ENCODE assay signal across 17 cellular contexts in the genomic region with DNA sequence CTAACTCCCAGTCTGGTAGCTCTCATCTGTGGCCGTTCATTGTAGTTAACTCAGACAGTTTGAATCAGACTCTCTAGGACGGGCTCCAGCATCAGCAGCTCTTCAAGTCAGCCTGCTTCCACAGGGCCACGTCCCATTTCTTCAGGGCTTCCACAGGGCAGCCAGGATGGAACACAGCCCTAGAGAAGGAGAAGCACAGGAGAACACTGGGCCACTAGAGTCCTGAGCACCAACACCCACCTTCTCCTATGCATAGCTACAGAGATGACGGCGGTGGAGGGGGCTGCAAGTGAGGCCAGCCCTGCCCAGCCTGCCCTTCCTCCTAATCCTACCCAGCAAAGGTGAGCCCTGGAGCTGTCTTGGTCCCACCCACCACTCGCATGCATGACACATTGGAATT. TPM values are rescaled to one million over a fixed set of nuclear protein-coding genes. Genes with fewer than 3 reads are reported as not detected.
DNase-seq lines count a peak whose midpoint lies in the region; ATAC-seq and TF ChIP-seq lines count a peak whose summit lies in the region.
"Had no signal": no experiment of that assay in that cellular context is flagged by ENCODE, and none has a peak within 500 bp of the region (broad histone marks: within the 10 kb centered on the region; RNA-seq: fewer than 3 reads in every experiment).

No MANE protein-coding gene starts in this region.

- H3K4me1 Mint-ChIP-seq in neural crest cell, result peaks cover 19% of the 10 kb centered on the region

- ATAC-seq in upper lobe of right lung (no peak), psoas muscle (no peak)
- ATAC-seq: GM23338, HepG2 had no signal

- POLR2A ChIA-PET in GM10248 (lab: Yijun Ruan, JAX), result interaction anchor here (0.6 kb wide), 1 partner anchor 108 kb away, joined by 6 read pairs; no protein-coding TSS in a partner anchor

- H3K4me3 ChIP-seq in upper lobe of right lung (no peak overlapping the region), psoas muscle (no peak overlapping the region)
- H3K4me3 ChIP-seq: GM23338 had no signal

- intact Hi-C loops in upper lobe of right lung (cut with DNase I) (no loop called here), psoas muscle (cut with DNase I) (no loop called here)

- TF ChIP-seq CTCF in GM10248 (IDR thresholded peaks at IDR 0.05; ENCODE audit: control extremely low read depth, extremely low read depth, low read depth, missing control alignments), result no peak
- TF ChIP-seq CTCF in neural crest cell (conservative IDR thresholded peaks at IDR 0.05), result no peak
- TF ChIP-seq CTCF in upper lobe of right lung (IDR thresholded peaks at IDR 0.05), result no peak
- no peak for TF ChIP-seq CTCF in psoas muscle (IDR thresholded peaks at IDR 0.05)

- H3K36me3 ChIP-seq in upper lobe of right lung (no peaks in the 10 kb centered on the region), psoas muscle (ENCODE audit: insufficient read depth in 1 of 2, low read depth in 1 of 2) (no peaks in the 10 kb centered on the region)
- H3K36me3 ChIP-seq: BE2C had no signal

- no peaks in the 10 kb centered on the region for H3K36me3 Mint-ChIP-seq in neural crest cell (ENCODE audit: low read depth)
- H3K36me3 Mint-ChIP-seq: CD4-positive, alpha-beta memory T cell had no signal

- CTCF ChIA-PET in GM10248 (lab: Yijun Ruan, JAX), result interaction anchor here (0.9 to 10.1 kb wide), 4 partner anchors 23 to 121 kb away, joined by 3 to 138 read pairs (median 4); a partner anchor contains a TSS

- H3K27ac Mint-ChIP-seq in neural crest cell (ENCODE audit: unreplicated experiment), result no peak overlapping the region
- H3K27ac Mint-ChIP-seq: GM23338, H9, HFFc6 had no signal

- WGBS in psoas muscle, 3 donors, result 82 to 86% (median 85%) methylated on average over 6 of the region's 6 CpGs

- H3K4me1 ChIP-seq in upper lobe of right lung, result no peaks in the 10 kb centered on the region
- H3K4me1 ChIP-seq in psoas muscle, result peaks cover 5% of the 10 kb centered on the region
- H3K4me1 ChIP-seq: BE2C had no signal

- peak; percentile 34 for DNase-seq in activated effector memory CD4-positive, alpha-beta T cell treated with anti-CD3 and anti-CD28 coated beads, Interleukin-2, amount 50 U/mL, for 16 hours
- DNase-seq in activated effector memory CD4-positive, alpha-beta T cell treated with Interleukin-2 at 50 U/mL for 16 hours, result no peak
- DNase-seq in GM10248 (ENCODE audit: extremely low spot score) (peak; percentile 4), neural crest cell (ENCODE audit: low read depth, low spot score) (no peak), upper lobe of right lung (peak; percentile 40), psoas muscle (no peak), COR-L47 (lab: John Stamatoyannopoulos, UW) (no peak), DMS114 treated with DMSO at 0.1 percent for 48 hours (lab: John Stamatoyannopoulos, UW; ENCODE audit: unreplicated experiment) (no peak)
- DNase-seq: BE2C; CD4-positive, alpha-beta memory T cell; H9; HFFc6 had no signal

- no peaks in the 10 kb centered on the region for H3K9me3 Mint-ChIP-seq in neural crest cell
- H3K9me3 Mint-ChIP-seq: CD4-positive, alpha-beta memory T cell; GM23338; H9; HFFc6 had no signal

- H3K27me3 ChIP-seq in upper lobe of right lung (no peaks in the 10 kb centered on the region), psoas muscle (ENCODE audit: insufficient read depth in 3 of 3, low read length in 2 of 3) (no peaks in the 10 kb centered on the region)
- H3K27me3 ChIP-seq: BE2C had no signal

- peak overlapping the region; percentile 47 for H3K4me3 Mint-ChIP-seq in neural crest cell
- H3K4me3 Mint-ChIP-seq: CD4-positive, alpha-beta memory T cell; GM23338; H9; HFFc6 had no signal

- H3K9me3 ChIP-seq in upper lobe of right lung, result no peaks in the 10 kb centered on the region
- H3K9me3 ChIP-seq in psoas muscle, result no peaks in the 10 kb centered on the region
- H3K9me3 ChIP-seq: BE2C, Caco-2 had no signal

- H3K27ac ChIP-seq in upper lobe of right lung (no peak overlapping the region), psoas muscle (no peak overlapping the region)
- H3K27ac ChIP-seq: C4-2B had no signal

- peaks cover 3% of the 10 kb centered on the region for H3K27me3 Mint-ChIP-seq in neural crest cell (ENCODE audit: low read depth)

RNA-seq across cellular contexts. Expression of a gene that starts 10.2 kb away (rescaled TPM):
- total RNA-seq in neural crest cell, result 57.2 and 58.4 TPM in 2 replicates
- 63.1 TPM for total RNA-seq in upper lobe of right lung
- 10 to 100 TPM; 46.7 to 70.7 (median 54.7) TPM for total RNA-seq in psoas muscle
- polyA plus RNA-seq in psoas muscle, result 10 to 100 TPM; 31.9 to 70.5 (median 34.2) TPM

RNA-seq across cellular contexts. Expression of a gene that starts 26.4 kb away (rescaled TPM):
- total RNA-seq in neural crest cell (1.2 and 1.7 TPM in 2 replicates), upper lobe of right lung (0.38 TPM), psoas muscle (under 1 TPM; 0.15 to 0.69 (median 0.49) TPM)
- polyA plus RNA-seq in psoas muscle, result under 1 TPM; 0.27 to 0.77 (median 0.36) TPM
- total RNA-seq: A172, HepG2 had no signal
- polyA plus RNA-seq: CD4-positive, alpha-beta memory T cell had no signal

Comparison
In these comparisons a context has a peak if more than half of its experiments do, and no peak if none do; other contexts are left out.
1. DNase-seq: peak in activated effector memory CD4-positive, alpha-beta T cell treated with anti-CD3 and anti-CD28 coated beads, Interleukin-2, amount 50 U/mL, for 16 hours (single experiment), GM10248 (single experiment) and upper lobe of right lung (single experiment); none in activated effector memory CD4-positive, alpha-beta T cell treated with Interleukin-2 at 50 U/mL for 16 hours (single experiment), neural crest cell (single experiment), psoas muscle (0 of 2), COR-L47 (single experiment) and DMS114 treated with DMSO at 0.1 percent for 48 hours (single experiment).